18 cellular contexts compared by ENCODE assay signal in the genomic region with DNA sequence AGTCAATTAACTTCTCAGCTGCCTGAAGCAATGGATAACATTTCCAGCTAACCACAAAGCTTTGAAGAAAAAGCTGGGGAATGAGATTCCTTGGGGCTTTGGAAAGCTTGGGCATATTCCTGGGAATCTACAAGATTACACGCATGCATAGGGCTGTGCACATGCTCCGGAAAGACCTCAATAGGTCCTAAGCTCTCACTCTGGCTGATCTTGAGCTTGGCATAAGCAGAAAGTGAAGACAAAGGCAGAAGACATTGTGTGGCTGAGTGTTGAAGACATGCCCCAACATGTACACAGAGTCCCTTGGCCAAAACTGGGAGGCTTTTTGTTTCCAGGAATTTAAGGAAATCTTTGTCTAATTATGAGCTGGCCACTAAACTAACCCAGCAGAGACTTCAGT. TPM values are rescaled to one million over a fixed set of nuclear protein-coding genes. Genes with fewer than 3 reads are reported as not detected.
A peak's percentile ranks its signal among the peaks of the same experiment; 100 is the strongest.
DNase-seq lines count a peak whose midpoint lies in the region; ATAC-seq, FAIRE-seq and TF ChIP-seq lines count a peak whose summit lies in the region.
"Had no signal": no experiment of that assay in that cellular context is flagged by ENCODE, and none has a peak within 500 bp of the region (broad histone marks: within the 10 kb centered on the region; RNA-seq: fewer than 3 reads in every experiment).

No MANE protein-coding gene starts in this region.

- TF ChIP-seq POLR2A in GM12892 (IDR thresholded peaks at IDR 0.05; ENCODE audit: low read depth, low read length), result no peak
- TF ChIP-seq POLR2A in ovary (IDR thresholded peaks at IDR 0.05), result no peak

- 80 to 91% (median 82%) methylated on average over 2 of the region's 2 CpGs for WGBS in ovary, 3 donors

- no peak for TF ChIP-seq CTCF in ovary (IDR thresholded peaks at IDR 0.05)

- intact Hi-C loops in ovary (cut with DNase I), result no loop called here

- no peaks in the 10 kb centered on the region for H3K27me3 ChIP-seq in SJSA1 (replicated peaks)
- no peaks in the 10 kb centered on the region for H3K27me3 ChIP-seq in ovary
- H3K27me3 ChIP-seq: neutrophil had no signal

- H3K27ac ChIP-seq in SJSA1, result peak overlapping the region; percentile 43; the same call in 1 of the 2 replicates
- H3K27ac ChIP-seq in ovary, result no peak overlapping the region
- H3K27ac ChIP-seq: left lung, neutrophil, tibial nerve had no signal

- H3K4me3 ChIP-seq in SJSA1 (no peak overlapping the region), ovary (no peak overlapping the region)
- H3K4me3 ChIP-seq: left lung, tibial nerve had no signal

- H3K9me3 ChIP-seq in SJSA1 (replicated peaks) (no peaks in the 10 kb centered on the region), ovary (no peaks in the 10 kb centered on the region)
- H3K9me3 ChIP-seq: left lung, neutrophil, tibial nerve had no signal

- no peak for TF ChIP-seq EP300 in ovary (IDR thresholded peaks at IDR 0.05)

- DNase-seq in GM12892 (ENCODE audit: insufficient read length) (no peak), SJSA1 (ENCODE audit: low read depth in 1 of 2, low spot score in 2 of 2) (peak in 1 of 2 experiments; percentile 23), fibroblast of peridontal ligament (ENCODE audit: extremely low read depth) (peak; percentile 77), renal cortical epithelial cell (ENCODE audit: low read depth) (peak; percentile 54), ovary (no peak), NCI-H187 treated with DMSO at 0.1 percent for 48 hours (lab: John Stamatoyannopoulos, UW) (no peak), mucosa of gallbladder (ENCODE audit: low spot score) (no peak)
- DNase-seq: activated naive CD8-positive, alpha-beta T cell treated with anti-CD3 and anti-CD28 coated beads for 36 hours; Calu3; cortex of kidney; left lung; MV-4-11; NCI-H526 treated with DMSO at 0.1 percent for 48 hours; SHP77; stimulated activated CD4-positive, alpha-beta T cell treated with anti-CD3 and anti-CD28 coated beads, Interleukin-15, amount 100 ng/mL, for 24 hours had no signal

- ATAC-seq in GM18873 (IDR thresholded peaks at IDR 0.05; ENCODE audit: low FRiP score, unreplicated experiment), result no peak
- ATAC-seq: left lung had no signal

- H3K4me1 ChIP-seq in SJSA1 (replicated peaks) (peaks cover 16% of the 10 kb centered on the region), ovary (ENCODE audit: insufficient read depth) (no peaks in the 10 kb centered on the region)
- H3K4me1 ChIP-seq: left lung had no signal

- H3K36me3 ChIP-seq in SJSA1 (no peaks in the 10 kb centered on the region), ovary (no peaks in the 10 kb centered on the region)
- H3K36me3 ChIP-seq: neutrophil had no signal

- FAIRE-seq in GM12892 (lab: Jason Lieb, UNC), result peak; percentile 50

RNA-seq across cellular contexts. Expression of a gene that starts 31.2 kb away (rescaled TPM):
- 11.0 TPM for polyA plus RNA-seq in GM12892 (2012; ENCODE audit: missing spikeins)
- total RNA-seq in SJSA1 (2014; rRNA removed; shearing (Covaris generic)), result 16.6 and 17.0 TPM in 2 replicates
- total RNA-seq in renal cortical epithelial cell, result 18.2 and 22.1 TPM in 2 replicates
- 1 to 10 TPM; 3.7 to 8.3 (median 5.2) TPM for total RNA-seq in ovary
- polyA plus RNA-seq in ovary, result 10 to 100 TPM in 1 of 2 donors, 1 to 10 TPM in 1; 3.9 to 13.5 TPM
- total RNA-seq in mucosa of gallbladder, result 11.2 TPM

RNA-seq across cellular contexts. Expression of a gene that starts 31.4 kb away (rescaled TPM):
- 72.1 TPM for polyA plus RNA-seq in GM12892 (2012; ENCODE audit: missing spikeins)
- total RNA-seq in SJSA1 (2014; rRNA removed; shearing (Covaris generic)), result 110 and 143 TPM in 2 replicates
- total RNA-seq in renal cortical epithelial cell (95.3 and 110 TPM in 2 replicates), ovary (10 to 100 TPM; 24.0 to 50.5 (median 40.9) TPM), mucosa of gallbladder (41.2 TPM)
- 10 to 100 TPM; 41.6 to 59.4 TPM for polyA plus RNA-seq in ovary

Comparison
In these comparisons a context has a peak if more than half of its experiments do, and no peak if none do; other contexts are left out.
1. DNase-seq: peak in fibroblast of peridontal ligament (single experiment) and renal cortical epithelial cell (single experiment); none in GM12892 (single experiment), ovary (0 of 5), NCI-H187 treated with DMSO at 0.1 percent for 48 hours (single experiment) and mucosa of gallbladder (single experiment).